ENCODE assay signal across 16 cellular contexts in the genomic region with DNA sequence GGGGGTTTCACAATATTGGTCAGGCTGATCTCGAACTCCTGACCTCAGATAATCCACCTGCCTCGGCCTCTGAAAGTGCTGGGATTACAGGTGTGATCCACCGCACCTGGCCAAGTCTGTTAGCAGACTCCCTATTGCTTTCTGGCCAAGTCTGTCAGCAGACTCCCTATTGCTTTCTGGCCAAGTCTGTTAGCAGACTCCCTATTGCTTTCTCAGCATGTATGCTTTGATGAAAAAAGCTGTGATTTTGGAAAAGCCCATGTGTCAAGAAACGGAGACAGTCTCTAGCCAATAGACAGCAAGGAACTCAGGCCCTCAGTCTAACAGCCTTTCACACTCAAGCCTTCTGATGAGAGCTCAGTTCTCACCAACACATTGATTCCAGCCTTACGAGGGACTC.
DNase-seq lines count a peak whose midpoint lies in the region; ATAC-seq and TF ChIP-seq lines count a peak whose summit lies in the region.
"Had no signal": no experiment of that assay in that cellular context is flagged by ENCODE, and none has a peak within 500 bp of the region (broad histone marks: within the 10 kb centered on the region; RNA-seq: fewer than 3 reads in every experiment).

No MANE protein-coding gene starts in this region.

- CTCF ChIA-PET in HCT116 (lab: Charles Lee): no interaction called here

- no peak overlapping the region for H3K27ac Mint-ChIP-seq in endodermal cell
- H3K27ac Mint-ChIP-seq: B cell; CD8-positive, alpha-beta T cell had no signal

- H4K91ac ChIP-seq in trophoblast cell (ENCODE audit: low read depth, low read length): no peak overlapping the region

- H3K27ac ChIP-seq in HCT116 (ENCODE audit: low read depth, low read length) (peak overlapping the region; percentile 37), endodermal cell (ENCODE audit: low read depth, low read length) (no peak overlapping the region), trophoblast cell (ENCODE audit: low read depth, low read length) (no peak overlapping the region), Peyer's patch (no peak overlapping the region)
- H3K27ac ChIP-seq: BLaER1 treated with 17β-estradiol and CSF1 and Interleukin-3, amounts not matched to agents 10 nM and 100 nM had no signal

- H2AFZ ChIP-seq in HCT116 (ENCODE audit: low read depth, low read length, poor library complexity, severe bottlenecking) (no peak overlapping the region), trophoblast cell (ENCODE audit: insufficient read depth, low read length, poor library complexity) (no peak overlapping the region)

- H3K9me3 ChIP-seq in HCT116 (ENCODE audit: control insufficient read depth in 1 of 2, insufficient read depth in 1 of 2, low read depth in 1 of 2, low read length in 2 of 2): no peaks in the 10 kb centered on the region
- H3K9me3 ChIP-seq in endodermal cell (ENCODE audit: control insufficient read depth, low read length): peaks cover 11% of the 10 kb centered on the region
- no peaks in the 10 kb centered on the region for H3K9me3 ChIP-seq in trophoblast cell (ENCODE audit: insufficient read depth, low read depth, low read length)
- no peaks in the 10 kb centered on the region for H3K9me3 ChIP-seq in Peyer's patch
- H3K9me3 ChIP-seq: BLaER1 treated with 17β-estradiol and CSF1 and Interleukin-3, amounts not matched to agents 10 nM and 100 nM had no signal

- DNase-seq in HCT116 (ENCODE audit: low read depth, low spot score): no peak
- peak; percentile 44 for DNase-seq in NCI-H69 (lab: John Stamatoyannopoulos, UW)
- DNase-seq in endodermal cell: peak; percentile 58
- DNase-seq in trophoblast cell: no peak
- DNase-seq in Peyer's patch: no peak
- no peak for DNase-seq in AG08395 (ENCODE audit: low spot score)
- DNase-seq: 8988T; Calu3; CD8-positive, alpha-beta T cell; DMS79 treated with DMSO at 0.1 percent for 48 hours; GF-D8; GOT3; H7 had no signal

- no peak overlapping the region for H3K18ac ChIP-seq in trophoblast cell (ENCODE audit: low read length)

- no peak overlapping the region for H4K12ac ChIP-seq in trophoblast cell (ENCODE audit: low read depth, low read length)

- H4K20me1 ChIP-seq in HCT116 (ENCODE audit: insufficient read depth): no peaks in the 10 kb centered on the region
- H4K20me1 ChIP-seq: BLaER1 treated with 17β-estradiol and CSF1 and Interleukin-3, amounts not matched to agents 10 nM and 100 nM had no signal

- TF ChIP-seq CTCF in HCT116 (IDR thresholded peaks at IDR 0.05 in 2 of 3, conservative IDR thresholded peaks at IDR 0.05 in 1 of 3; ENCODE audit: borderline replicate concordance in 1 of 3, insufficient read depth in 1 of 3, low read depth in 2 of 3, low read length in 2 of 3) (no peak), endodermal cell (conservative IDR thresholded peaks at IDR 0.05) (no peak), Peyer's patch (IDR thresholded peaks at IDR 0.05) (no peak)

- H3K36me3 Mint-ChIP-seq in endodermal cell (ENCODE audit: low read depth): no peaks in the 10 kb centered on the region
- H3K36me3 Mint-ChIP-seq: CD8-positive, alpha-beta T cell had no signal

- 79 to 96% methylated on average over 3 to 5 of the region's 5 CpGs for WGBS in endodermal cell (ENCODE audit: insufficient coverage in 1 of 2, insufficient read length in 1 of 2), 2 experiments
- no CpG with 5 or more reads among the region's 5 CpGs for WGBS in trophoblast cell (ENCODE audit: extremely low coverage, insufficient coverage, insufficient read length)

- POLR2A ChIA-PET in HCT116 (lab: Charles Lee): interaction anchor here (1.0 to 1.1 kb wide), 2 partner anchors 10 to 36 kb away, joined by 3 read pairs; no protein-coding TSS in a partner anchor

- H3K4me1 Mint-ChIP-seq in endodermal cell: peaks cover 16% of the 10 kb centered on the region
- H3K4me1 Mint-ChIP-seq: B cell had no signal

- no peak overlapping the region for H3K4me3 Mint-ChIP-seq in endodermal cell
- H3K4me3 Mint-ChIP-seq: B cell; CD8-positive, alpha-beta T cell had no signal

- H3K4me3 ChIP-seq in HCT116 (replicated peaks in 1 of 2; ENCODE audit: low read depth in 1 of 2, low read length in 2 of 2): no peak overlapping the region
- H3K4me3 ChIP-seq in endodermal cell (ENCODE audit: low read length): no peak overlapping the region
- H3K4me3 ChIP-seq in trophoblast cell (ENCODE audit: low read depth, low read length): no peak overlapping the region
- H3K4me3 ChIP-seq in Peyer's patch: no peak overlapping the region
- H3K4me3 ChIP-seq: BLaER1 treated with 17β-estradiol and CSF1 and Interleukin-3, amounts not matched to agents 10 nM and 100 nM had no signal

- peaks cover 7% of the 10 kb centered on the region for H3K9me3 Mint-ChIP-seq in endodermal cell
- H3K9me3 Mint-ChIP-seq: CD8-positive, alpha-beta T cell had no signal

- no TSS peak for BruUV-seq in HCT116 (replicated peaks; lab: Mats Ljungman, UMichigan)

- H3K4me2 ChIP-seq in HCT116 (ENCODE audit: low read length) (no peak overlapping the region), trophoblast cell (ENCODE audit: low read length) (no peak overlapping the region)

- ATAC-seq in HCT116 (no peak), esophagus mucosa (no peak)
- ATAC-seq: CD8-positive, alpha-beta T cell had no signal

- H3K4ac ChIP-seq in trophoblast cell (ENCODE audit: low read depth, low read length): no peak overlapping the region

- H2BK120ac ChIP-seq in trophoblast cell (ENCODE audit: insufficient read depth, low read length, poor library complexity): no peak overlapping the region

- no peaks in the 10 kb centered on the region for H3K9me2 ChIP-seq in HCT116 (ENCODE audit: insufficient read depth)

- intact Hi-C loops in HCT116 (cut with micrococcal nuclease): no loop called here

- no peak overlapping the region for H3K14ac ChIP-seq in trophoblast cell (ENCODE audit: low read length)

- no peak overlapping the region for H3K23ac ChIP-seq in trophoblast cell (ENCODE audit: low read length)

- no peaks in the 10 kb centered on the region for H3K27me3 Mint-ChIP-seq in endodermal cell (ENCODE audit: insufficient read depth)
- H3K27me3 Mint-ChIP-seq: B cell had no signal

- RAD21 ChIA-PET in HCT116 (lab: Charles Lee; ENCODE audit: low non-redundant PET in 1 of 2, low total read pairs in 2 of 2, uncharacterized antibody in 2 of 2, unreplicated experiment in 2 of 2): no interaction called here

- H2BK5ac ChIP-seq in trophoblast cell (ENCODE audit: low read depth, low read length, poor library complexity): no peak overlapping the region

- H3K27me3 ChIP-seq in HCT116 (ENCODE audit: insufficient read depth, low read length): no peaks in the 10 kb centered on the region
- no peaks in the 10 kb centered on the region for H3K27me3 ChIP-seq in endodermal cell (ENCODE audit: control insufficient read depth, insufficient read depth, low read length, poor library complexity, severe bottlenecking)
- no peaks in the 10 kb centered on the region for H3K27me3 ChIP-seq in trophoblast cell (ENCODE audit: insufficient read depth, low read length)
- no peaks in the 10 kb centered on the region for H3K27me3 ChIP-seq in Peyer's patch
- H3K27me3 ChIP-seq: BLaER1 treated with 17β-estradiol and CSF1 and Interleukin-3, amounts not matched to agents 10 nM and 100 nM had no signal

- H3K79me1 ChIP-seq in trophoblast cell (ENCODE audit: low read length): peaks cover 2% of the 10 kb centered on the region

- no peak overlapping the region for H3K9ac ChIP-seq in HCT116 (ENCODE audit: low read length)
- H3K9ac ChIP-seq in endodermal cell (ENCODE audit: extremely low read depth, low read length, poor library complexity, severe bottlenecking): no peak overlapping the region
- no peak overlapping the region for H3K9ac ChIP-seq in trophoblast cell (ENCODE audit: low read length)
- H3K9ac ChIP-seq: BLaER1 treated with 17β-estradiol and CSF1 and Interleukin-3, amounts not matched to agents 10 nM and 100 nM had no signal

- no peak overlapping the region for H4K8ac ChIP-seq in trophoblast cell (ENCODE audit: low read depth, low read length)

- H3K36me3 ChIP-seq in HCT116 (ENCODE audit: control insufficient read depth in 1 of 2, insufficient read depth in 2 of 2, low read length in 2 of 2) (no peaks in the 10 kb centered on the region), endodermal cell (ENCODE audit: control insufficient read depth, insufficient read depth, low read length) (no peaks in the 10 kb centered on the region), trophoblast cell (ENCODE audit: control insufficient read depth in 1 of 2, insufficient read depth in 2 of 2, low read length in 2 of 2) (no peaks in the 10 kb centered on the region), Peyer's patch (no peaks in the 10 kb centered on the region)
- H3K36me3 ChIP-seq: BLaER1 treated with 17β-estradiol and CSF1 and Interleukin-3, amounts not matched to agents 10 nM and 100 nM had no signal

- no peak overlapping the region for H2AK5ac ChIP-seq in trophoblast cell (ENCODE audit: low read length)

- TF ChIP-seq POLR2A in HCT116 (IDR thresholded peaks at IDR 0.05; ENCODE audit: borderline replicate concordance, extremely low read depth, insufficient read depth, insufficient read length): no peak
- no peak for TF ChIP-seq POLR2A in Peyer's patch (IDR thresholded peaks at IDR 0.05)

- H2BK12ac ChIP-seq in trophoblast cell (ENCODE audit: low read length): peak overlapping the region; percentile 30

- TF ChIP-seq RAD21 in HCT116 (IDR thresholded peaks at IDR 0.05; ENCODE audit: low read depth): no peak

- peaks cover 49 to 56% of the 10 kb centered on the region in 2 experiments for H3K4me1 ChIP-seq in HCT116 (ENCODE audit: control insufficient read depth in 1 of 2, insufficient read depth in 2 of 2, low read length in 2 of 2)
- peaks cover 6% of the 10 kb centered on the region for H3K4me1 ChIP-seq in endodermal cell (ENCODE audit: control insufficient read depth, insufficient read depth, low read length)
- H3K4me1 ChIP-seq in trophoblast cell (ENCODE audit: control insufficient read depth in 1 of 2, insufficient read depth in 2 of 2, low read length in 2 of 2): peaks cover 0 to 2% of the 10 kb centered on the region in 2 experiments
- H3K4me1 ChIP-seq in Peyer's patch: no peaks in the 10 kb centered on the region

- H3K79me2 ChIP-seq in HCT116 (ENCODE audit: insufficient read depth, low read length): no peaks in the 10 kb centered on the region
- H3K79me2 ChIP-seq in trophoblast cell (ENCODE audit: control insufficient read depth, insufficient read depth, low read length, poor library complexity): no peaks in the 10 kb centered on the region

TF ChIP-seq in HCT116, 20 proteins besides CTCF, POLR2A, EP300 and RAD21 (continues in another document):
- TF ChIP-seq EGR1 (IDR thresholded peaks at IDR 0.05; ENCODE audit: low read depth) (no peak), EZH2phosphoT487 (IDR thresholded peaks at IDR 0.05; ENCODE audit: borderline replicate concordance) (no peak)

Comparison
In these comparisons a context has a peak if more than half of its experiments do, and no peak if none do; other contexts are left out.
1. DNase-seq: peak in NCI-H69 (single experiment) and endodermal cell (single experiment); none in HCT116 (single experiment), trophoblast cell (0 of 2), Peyer's patch (0 of 3) and AG08395 (single experiment).